16 cellular contexts compared by ENCODE assay signal in genomic region chr2:19890104-19890503, GRCh38.
"Had no signal": no experiment of that assay in that cellular context is flagged by ENCODE, and none has a peak within 500 bp of the region (broad histone marks: within the 10 kb centered on the region; RNA-seq: fewer than 3 reads in every experiment).

No MANE protein-coding gene starts in this region.

- H3K4me3 Mint-ChIP-seq: activated naive CD8-positive, alpha-beta T cell treated with anti-CD3 and anti-CD28 coated beads for 36 hours; activated T-cell treated with anti-CD3 and anti-CD28 coated beads, Interleukin-2, amount 50 U/mL, for 4 hours; memory B cell; natural killer cell treated with Interleukin-12 subunit alpha and Interleukin-12 subunit beta and Interleukin-15 and Interleukin-18, amount 100 ng/mL, for 72 hours; stimulated activated naive CD8-positive, alpha-beta T cell treated with anti-CD3 and anti-CD28 coated beads, Interleukin-15, amount 100 ng/mL, for 72 hours; T-helper 2 cell treated with Interferon-gamma antibody and Interleukin-4, amounts not matched to agents 5 μg/mL and 100 μg/mL, for 36 hours had no signal

- H3K27ac Mint-ChIP-seq: activated naive CD8-positive, alpha-beta T cell treated with anti-CD3 and anti-CD28 coated beads for 36 hours; memory B cell; natural killer cell treated with Interleukin-12 subunit alpha and Interleukin-12 subunit beta and Interleukin-15 and Interleukin-18, amount 100 ng/mL, for 72 hours; T-helper 2 cell treated with Interferon-gamma antibody and Interleukin-4, amounts not matched to agents 5 μg/mL and 100 μg/mL, for 36 hours had no signal

- H3K4me1 ChIP-seq: testis had no signal

- H3K9me3 ChIP-seq: heart left ventricle, ovary, testis, upper lobe of right lung had no signal

- H3K27me3 Mint-ChIP-seq: activated naive CD8-positive, alpha-beta T cell treated with anti-CD3 and anti-CD28 coated beads for 36 hours; memory B cell; natural killer cell treated with Interleukin-12 subunit alpha and Interleukin-12 subunit beta and Interleukin-15 and Interleukin-18, amount 100 ng/mL, for 72 hours; stimulated activated naive CD8-positive, alpha-beta T cell treated with anti-CD3 and anti-CD28 coated beads, Interleukin-15, amount 100 ng/mL, for 72 hours had no signal

- ATAC-seq: activated CD4-positive, CD25-positive, alpha-beta regulatory T cell treated with anti-CD3 and anti-CD28 coated beads, Interleukin-2, amount 50 U/mL, for 24 hours; activated T-cell treated with anti-CD3 and anti-CD28 coated beads, Interleukin-2, amount 50 U/mL, for 4 hours; left colon; natural killer cell treated with Interleukin-12 subunit alpha and Interleukin-12 subunit beta and Interleukin-15 and Interleukin-18, amount 100 ng/mL, for 72 hours; stimulated activated naive CD8-positive, alpha-beta T cell treated with anti-CD3 and anti-CD28 coated beads, Interleukin-15, amount 100 ng/mL, for 72 hours; upper lobe of right lung had no signal

- H3K4me3 ChIP-seq: heart left ventricle, ovary, testis, upper lobe of right lung had no signal

- H3K9me3 Mint-ChIP-seq: activated naive CD8-positive, alpha-beta T cell treated with anti-CD3 and anti-CD28 coated beads for 36 hours; activated T-cell treated with anti-CD3 and anti-CD28 coated beads, Interleukin-2, amount 50 U/mL, for 4 hours; natural killer cell treated with Interleukin-12 subunit alpha and Interleukin-12 subunit beta and Interleukin-15 and Interleukin-18, amount 100 ng/mL, for 72 hours; T-helper 2 cell treated with Interferon-gamma antibody and Interleukin-4, amounts not matched to agents 5 μg/mL and 100 μg/mL, for 36 hours had no signal

- H3K27ac ChIP-seq: heart left ventricle, ovary, testis, upper lobe of right lung had no signal

- H3K36me3 ChIP-seq: heart left ventricle, ovary, upper lobe of right lung had no signal

- DNase-seq: activated gamma-delta T cell treated with Interleukin-2 at 50 U/mL for 16 hours; activated naive CD8-positive, alpha-beta T cell treated with anti-CD3 and anti-CD28 coated beads for 36 hours; activated T-cell treated with anti-CD3 and anti-CD28 coated beads, Interleukin-2, amount 50 U/mL, for 4 hours; foreskin melanocyte; heart left ventricle; left colon; ovary; stimulated activated CD4-positive, alpha-beta T cell treated with anti-CD3 and anti-CD28 coated beads, Interleukin-15, amount 100 ng/mL, for 24 hours; stimulated activated CD4-positive, alpha-beta T cell treated with anti-CD3 and anti-CD28 coated beads, Interleukin-4, amount 100 ng/mL, for 24 hours; stimulated activated naive CD8-positive, alpha-beta T cell treated with anti-CD3 and anti-CD28 coated beads, Interleukin-15, amount 100 ng/mL, for 72 hours; testis; upper lobe of right lung had no signal

- H3K27me3 ChIP-seq: heart left ventricle, ovary, testis, upper lobe of right lung had no signal
